Comparison of ENCODE assay signal across 14 cellular contexts in genomic region chr12:99498756-99499155, GRCh38.
DNase-seq lines count a peak whose midpoint lies in the region; ATAC-seq and TF ChIP-seq lines count a peak whose summit lies in the region.
"Had no signal": no experiment of that assay in that cellular context is flagged by ENCODE, and none has a peak within 500 bp of the region (broad histone marks: within the 10 kb centered on the region; RNA-seq: fewer than 3 reads in every experiment).

No MANE protein-coding gene starts in this region.

- no peak overlapping the region for H3K4me2 ChIP-seq in osteoblast (ENCODE audit: insufficient read depth, low read length)

- no peaks in the 10 kb centered on the region for H3K9me3 ChIP-seq in osteoblast (ENCODE audit: low read depth, low read length)
- H3K9me3 ChIP-seq: ascending aorta had no signal

- no peak overlapping the region for H2AFZ ChIP-seq in osteoblast (ENCODE audit: low read length)

- no peaks in the 10 kb centered on the region for H3K27me3 ChIP-seq in osteoblast (ENCODE audit: insufficient read depth, low read length)
- H3K27me3 ChIP-seq: ascending aorta, tibial nerve had no signal

- no peak for ATAC-seq in HG03135 (IDR thresholded peaks at IDR 0.05; ENCODE audit: unreplicated experiment)
- ATAC-seq: mucosa of descending colon had no signal

- no peak overlapping the region for H3K27ac ChIP-seq in osteoblast (ENCODE audit: low read depth, low read length)
- H3K27ac ChIP-seq: ascending aorta, tibial nerve had no signal

- TF ChIP-seq CTCF in AG04449 (IDR thresholded peaks at IDR 0.05; ENCODE audit: insufficient read depth, low read length, missing control alignments) (no peak), osteoblast (IDR thresholded peaks at IDR 0.05; ENCODE audit: extremely low read depth, low read depth, low read length) (no peak)

- H3K4me3 ChIP-seq in AG04449 (ENCODE audit: low read depth, low read length), result no peak overlapping the region
- no peak overlapping the region for H3K4me3 ChIP-seq in osteoblast (ENCODE audit: insufficient read depth, low read length)
- H3K4me3 ChIP-seq: ascending aorta, mucosa of descending colon, tibial nerve had no signal

- H3K4me1 ChIP-seq in osteoblast (ENCODE audit: insufficient read depth, low read length), result no peaks in the 10 kb centered on the region
- H3K4me1 ChIP-seq: ascending aorta, tibial nerve had no signal

- peak; percentile 16 for DNase-seq in AG04449 (ENCODE audit: low read depth, low spot score)
- peak; percentile 17 for DNase-seq in HS-27A (ENCODE audit: low read depth)
- peak; percentile 65 for DNase-seq in amniotic stem cell (lab: John Stamatoyannopoulos, UW)
- DNase-seq in iPS DF 19.7 (ENCODE audit: low read depth, low spot score), result peak; percentile 30
- DNase-seq in NCI-H1417 (lab: John Stamatoyannopoulos, UW), result no peak
- no peak for DNase-seq in T-helper 2 cell
- DNase-seq in osteoblast (ENCODE audit: insufficient read length, low spot score, missing footprints), result no peak
- DNase-seq: activated CD4-positive, alpha-beta T cell treated with anti-CD3 and anti-CD28 coated beads, Interleukin-2, amount 50 U/mL, for 1 hour; AML-193; DMS79; mucosa of descending colon had no signal

- no peaks in the 10 kb centered on the region for H3K36me3 ChIP-seq in osteoblast (ENCODE audit: insufficient read depth, low read length)
- H3K36me3 ChIP-seq: ascending aorta had no signal

- no peaks in the 10 kb centered on the region for H3K79me2 ChIP-seq in osteoblast (ENCODE audit: insufficient read depth, low read length)

- no peaks in the 10 kb centered on the region for H4K20me1 ChIP-seq in osteoblast (ENCODE audit: insufficient read depth, low read length)

- POLR2A ChIA-PET in AG04449 (lab: Yijun Ruan, JAX), result no interaction called here

- CTCF ChIA-PET in AG04449 (lab: Yijun Ruan, JAX), result no interaction called here

Comparison
In these comparisons a context has a peak if more than half of its experiments do, and no peak if none do; other contexts are left out.
1. DNase-seq: peak in AG04449 (single experiment), HS-27A (single experiment), amniotic stem cell (single experiment) and iPS DF 19.7 (single experiment); none in NCI-H1417 (0 of 3), T-helper 2 cell (0 of 5) and osteoblast (single experiment).